ENCODE assay signal across 8 cellular contexts in the genomic region with DNA sequence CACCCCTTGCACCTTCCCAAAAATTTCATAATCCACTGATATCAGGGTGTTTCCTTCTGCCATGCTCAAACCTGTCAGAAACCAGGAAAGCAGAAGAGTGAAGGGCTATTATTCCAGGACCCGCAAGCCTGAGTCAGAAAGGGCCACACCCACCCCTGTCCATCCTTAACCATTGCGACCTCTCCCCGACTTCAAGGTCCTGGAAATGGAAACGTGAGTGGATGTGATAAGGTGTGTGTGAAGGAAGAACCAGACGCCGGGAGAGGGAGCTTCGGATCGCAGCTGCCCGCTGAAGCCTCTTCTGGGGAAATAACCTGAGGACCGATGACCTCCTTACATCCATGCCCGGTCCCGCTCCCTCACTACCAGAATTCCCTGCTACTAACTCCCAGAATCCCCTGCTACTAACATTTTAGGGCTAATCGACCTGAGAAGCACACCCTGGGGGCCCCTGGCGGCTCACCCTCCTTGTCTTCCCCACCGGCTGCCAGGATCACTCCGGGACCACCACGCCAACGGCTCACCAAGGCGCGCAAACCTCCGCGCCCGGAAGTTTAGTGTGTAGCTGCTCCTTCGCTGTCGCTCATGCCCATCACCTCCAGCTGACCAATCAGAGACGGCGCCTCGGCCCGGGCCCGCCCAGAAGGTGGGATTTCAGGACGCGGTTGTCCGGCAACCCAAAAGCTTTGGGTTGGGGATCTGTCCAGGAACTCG. TPM values are rescaled to one million over a fixed set of nuclear protein-coding genes. Genes with fewer than 3 reads are reported as not detected.
DNase-seq lines count a peak whose midpoint lies in the region; ATAC-seq and TF ChIP-seq lines count a peak whose summit lies in the region.

A gene (minus strand): TSS at position 534 of the 714 bp plus-strand sequence. CDS start 471 bp downstream, at position 63.

- peak; percentile 93 for ATAC-seq in GM19328 (IDR thresholded peaks at IDR 0.05; ENCODE audit: unreplicated experiment)
- peak; percentile 90 for ATAC-seq in HG03469 (IDR thresholded peaks at IDR 0.05; ENCODE audit: unreplicated experiment)
- ATAC-seq in left colon, result peak; percentile 96

- TF ChIP-seq CTCF in colonic mucosa (IDR thresholded peaks at IDR 0.05), result no peak

- peak within 1 kb of the TSS; percentile 93 for H3K4me2 ChIP-seq in BLaER1

- intact Hi-C loops in colonic mucosa (cut with DNase I) (no loop called here), left colon (cut with DNase I, micrococcal nuclease) (no loop called here)

- H3K9ac ChIP-seq in BLaER1, result peak within 1 kb of the TSS; percentile 82
- peak within 1 kb of the TSS; percentile 61 to 97 for H3K9ac ChIP-seq in colonic mucosa (ENCODE audit: low read depth in 2 of 2, low read length in 2 of 2)

- no peaks in the 10 kb centered on the region for H4K20me1 ChIP-seq in BLaER1

- H3K27me3 ChIP-seq in BLaER1 (peaks cover 12% of the 10 kb centered on the region), colonic mucosa (no peaks in the 10 kb centered on the region)

- peak; percentile 87 to 92 for DNase-seq in NCI-H526 (lab: John Stamatoyannopoulos, UW)
- peak; percentile 95 for DNase-seq in activated CD4-positive, alpha-beta T cell treated with anti-CD3 and anti-CD28 coated beads for 48 hours
- peak; percentile 97 for DNase-seq in colonic mucosa
- peak; percentile 92 to 94 for DNase-seq in left colon
- DNase-seq in stimulated activated CD4-positive, alpha-beta T cell treated with anti-CD3 and anti-CD28 coated beads, Interleukin-2, amount 100 ng/mL, for 24 hours, result peak; percentile 93 to 95

- H3K27ac ChIP-seq in BLaER1 (peak within 1 kb of the TSS; percentile 68), colonic mucosa (peak within 1 kb of the TSS; percentile 42)

- H3K4me1 ChIP-seq in BLaER1 (peaks cover 20% of the 10 kb centered on the region), colonic mucosa (no peaks in the 10 kb centered on the region)

- H3K36me3 ChIP-seq in BLaER1, result peaks cover 19% of the 10 kb centered on the region
- no peaks in the 10 kb centered on the region for H3K36me3 ChIP-seq in colonic mucosa

- H3K9me3 ChIP-seq in BLaER1 (peaks cover 9% of the 10 kb centered on the region), colonic mucosa (no peaks in the 10 kb centered on the region)

- peak within 1 kb of the TSS; percentile 79 for H3K4me3 ChIP-seq in BLaER1
- peak within 1 kb of the TSS; percentile 86 for H3K4me3 ChIP-seq in colonic mucosa

RNA-seq across cellular contexts. Expression of the gene that starts here (rescaled TPM):
- 10 to 100 TPM; 13.4 to 28.5 TPM for total RNA-seq in colonic mucosa
- 10 to 100 TPM; 14.8 to 20.3 TPM for total RNA-seq in left colon

Comparison
In these comparisons a context has a peak if more than half of its experiments do, and no peak if none do; other contexts are left out.
1. Peak in every context shown above with its lines: DNase-seq, ATAC-seq, H3K4me3 ChIP-seq and H3K27ac ChIP-seq.